10 cellular contexts compared by ENCODE assay signal in the genomic region with DNA sequence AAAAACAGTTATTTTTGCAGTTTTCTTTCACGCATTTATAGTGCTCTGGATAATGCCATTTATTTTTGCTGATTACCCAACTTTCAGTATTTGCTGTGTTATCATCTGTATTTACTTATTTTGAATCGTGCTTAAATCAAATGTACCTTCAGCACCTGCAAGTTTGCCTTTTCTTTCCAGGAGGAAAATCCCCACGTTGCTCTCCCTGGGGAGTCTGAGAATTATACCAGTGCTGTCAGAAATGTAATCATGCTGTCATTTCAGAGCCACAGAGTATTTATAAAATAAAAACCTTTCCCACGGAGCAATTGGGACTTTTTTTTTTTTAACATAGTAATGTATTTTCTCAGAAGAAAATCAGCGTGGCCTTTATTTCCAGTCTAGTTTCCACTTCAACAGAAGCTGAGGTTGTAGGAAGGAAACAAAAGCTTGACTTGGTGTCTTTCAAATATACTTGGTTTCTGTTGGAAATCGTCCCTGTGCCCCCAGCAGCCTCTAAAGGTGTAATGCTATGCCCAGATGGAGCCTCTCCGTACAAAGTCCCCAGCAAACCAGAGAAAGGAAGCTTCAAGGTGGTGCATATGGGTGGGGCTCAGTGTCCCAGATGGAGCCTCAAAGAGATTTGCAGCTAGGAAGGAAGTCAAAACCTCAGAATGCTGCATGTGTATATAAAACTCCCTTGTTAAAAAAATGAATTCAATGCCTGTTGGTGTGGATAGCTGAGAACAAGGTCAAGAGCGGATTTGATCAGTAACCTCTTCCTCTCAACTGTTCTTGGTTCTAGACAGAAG. TPM values are rescaled to one million over a fixed set of nuclear protein-coding genes. Genes with fewer than 3 reads are reported as not detected.
DNase-seq lines count a peak whose midpoint lies in the region; ATAC-seq and TF ChIP-seq lines count a peak whose summit lies in the region.
"Had no signal": no experiment of that assay in that cellular context is flagged by ENCODE, and none has a peak within 500 bp of the region (broad histone marks: within the 10 kb centered on the region; RNA-seq: fewer than 3 reads in every experiment).

No MANE protein-coding gene starts in this region.

- peaks cover 22 to 34% (median 24%) of the 10 kb centered on the region in 3 donors for H3K27me3 Mint-ChIP-seq in CD14-positive monocyte (ENCODE audit: low read depth in 3 of 3)
- H3K27me3 Mint-ChIP-seq in activated T-helper 2 cell treated with anti-CD3 and anti-CD28 coated beads, Interferon-gamma antibody, Interleukin-2, Interleukin-4, amounts not matched to agents 10 μg/mL and 5 μg/mL and 100 μg/mL, durations not matched to agents 14 hours and 24 hours and 36 hours (ENCODE audit: low read depth), result peaks cover 21% of the 10 kb centered on the region
- H3K27me3 Mint-ChIP-seq in mesothelial cell of epicardium (ENCODE audit: low read depth), result peaks cover 67% of the 10 kb centered on the region

- H3K4me1 Mint-ChIP-seq in CD14-positive monocyte (peaks cover 29% of the 10 kb centered on the region), mesothelial cell of epicardium (peaks cover 22% of the 10 kb centered on the region)
- H3K4me1 Mint-ChIP-seq in activated T-helper 2 cell treated with anti-CD3 and anti-CD28 coated beads, Interferon-gamma antibody, Interleukin-2, Interleukin-4, amounts not matched to agents 10 μg/mL and 5 μg/mL and 100 μg/mL, durations not matched to agents 14 hours and 24 hours and 36 hours (ENCODE audit: low read depth), result peaks cover 29% of the 10 kb centered on the region

- H3K9me3 Mint-ChIP-seq in CD14-positive monocyte (peaks cover 0 to 4% (median 0%) of the 10 kb centered on the region in 7 donors), mesothelial cell of epicardium (no peaks in the 10 kb centered on the region)
- H3K9me3 Mint-ChIP-seq in activated T-helper 2 cell treated with anti-CD3 and anti-CD28 coated beads, Interferon-gamma antibody, Interleukin-2, Interleukin-4, amounts not matched to agents 10 μg/mL and 5 μg/mL and 100 μg/mL, durations not matched to agents 14 hours and 24 hours and 36 hours, result no peaks in the 10 kb centered on the region

- peaks cover 0 to 22% (median 0%) of the 10 kb centered on the region in 7 donors for H3K27me3 ChIP-seq in spleen (replicated peaks in 1 of 7)

- WGBS in spleen, 5 donors, result 30 to 42% (median 33%) methylated on average over 8 of the region's 8 CpGs

- H3K27ac Mint-ChIP-seq in CD14-positive monocyte (no peak overlapping the region), mesothelial cell of epicardium (no peak overlapping the region)
- H3K27ac Mint-ChIP-seq in activated T-helper 2 cell treated with anti-CD3 and anti-CD28 coated beads, Interferon-gamma antibody, Interleukin-2, Interleukin-4, amounts not matched to agents 10 μg/mL and 5 μg/mL and 100 μg/mL, durations not matched to agents 14 hours and 24 hours and 36 hours, result peak overlapping the region; percentile 59

- DNase-seq in CD14-positive monocyte (ENCODE audit: low spot score) (no peak), mesothelial cell of epicardium (ENCODE audit: low spot score in 2 of 2, unreplicated experiment in 2 of 2) (no peak), spleen (no peak), SIG-M5 treated with dmso at 0.1 percent for 504 hours (lab: John Stamatoyannopoulos, UW; ENCODE audit: unreplicated experiment) (no peak)
- DNase-seq in Jurkat, Clone E6-1 (ENCODE audit: low read depth, low spot score), result peak; percentile 92
- DNase-seq in activated T-helper 2 cell treated with anti-CD3 and anti-CD28 coated beads, Interferon-gamma antibody, Interleukin-2, Interleukin-4, amounts not matched to agents 10 μg/mL and 5 μg/mL and 100 μg/mL, durations not matched to agents 14 hours and 24 hours and 36 hours (ENCODE audit: low spot score), result no peak

- TF ChIP-seq POLR2A in spleen (IDR thresholded peaks at IDR 0.05), result no peak

- peak overlapping the region in 2 of 8 donors; percentile 68 to 72 for H3K27ac ChIP-seq in spleen

- intact Hi-C loops in CD14-positive monocyte (cut with micrococcal nuclease), result no loop called here
- intact Hi-C loops in activated T-helper 2 cell treated with anti-CD3 and anti-CD28 coated beads, Interferon-gamma antibody, Interleukin-2, Interleukin-4, amounts not matched to agents 10 μg/mL and 5 μg/mL and 100 μg/mL, durations not matched to agents 14 hours and 24 hours and 36 hours (cut with micrococcal nuclease), result loop anchor here (1.0 to 2.0 kb wide), 2 partner anchors 22 to 31 kb away; no protein-coding TSS in a partner anchor
- intact Hi-C loops in spleen (cut with DNase I; ENCODE audit: low total_unique reads), result no loop called here

- TF ChIP-seq CTCF in CD14-positive monocyte (IDR thresholded peaks at IDR 0.05) (no peak), mesothelial cell of epicardium (IDR thresholded peaks at IDR 0.05; ENCODE audit: unreplicated experiment) (no peak), spleen (IDR thresholded peaks at IDR 0.05 in 8 of 11, conservative IDR thresholded peaks at IDR 0.05 in 3 of 11) (no peak)

- no peak for ATAC-seq in GM18519 (IDR thresholded peaks at IDR 0.05; ENCODE audit: low FRiP score, unreplicated experiment)
- ATAC-seq in HG02678 (IDR thresholded peaks at IDR 0.05; ENCODE audit: unreplicated experiment), result no peak
- ATAC-seq: K562 had no signal

- H3K36me3 ChIP-seq in spleen, result no peaks in the 10 kb centered on the region

- H3K36me3 Mint-ChIP-seq in CD14-positive monocyte (no peaks in the 10 kb centered on the region), mesothelial cell of epicardium (no peaks in the 10 kb centered on the region)
- no peaks in the 10 kb centered on the region for H3K36me3 Mint-ChIP-seq in activated T-helper 2 cell treated with anti-CD3 and anti-CD28 coated beads, Interferon-gamma antibody, Interleukin-2, Interleukin-4, amounts not matched to agents 10 μg/mL and 5 μg/mL and 100 μg/mL, durations not matched to agents 14 hours and 24 hours and 36 hours (ENCODE audit: low read depth)

- H3K4me3 ChIP-seq in Jurkat, Clone E6-1 (ENCODE audit: low read length), result peak overlapping the region; percentile 0; the same call in 1 of the 2 replicates
- H3K4me3 ChIP-seq in spleen, result peak overlapping the region in 4 of 8 donors; percentile 65 to 74 (median 70)
- H3K4me3 ChIP-seq: K562 had no signal

- H3K9me3 ChIP-seq in spleen, result no peaks in the 10 kb centered on the region

- H3K4me3 Mint-ChIP-seq in CD14-positive monocyte (peak overlapping the region; percentile 83 to 92), mesothelial cell of epicardium (peak overlapping the region; percentile 67)
- H3K4me3 Mint-ChIP-seq in activated T-helper 2 cell treated with anti-CD3 and anti-CD28 coated beads, Interferon-gamma antibody, Interleukin-2, Interleukin-4, amounts not matched to agents 10 μg/mL and 5 μg/mL and 100 μg/mL, durations not matched to agents 14 hours and 24 hours and 36 hours (ENCODE audit: low read depth), result peak overlapping the region; percentile 74

- H3K4me1 ChIP-seq in spleen, result peaks cover 7 to 42% (median 34%) of the 10 kb centered on the region in 6 donors

RNA-seq across cellular contexts. Expression of gene GPR150, which starts 2.1 kb away (rescaled TPM):
- not detected for polyA plus RNA-seq in CD14-positive monocyte
- not detected for polyA plus RNA-seq in Jurkat, Clone E6-1 (2012; ENCODE audit: insufficient read depth, insufficient read length)
- total RNA-seq in activated T-helper 2 cell treated with anti-CD3 and anti-CD28 coated beads, Interferon-gamma antibody, Interleukin-2, Interleukin-4, amounts not matched to agents 10 μg/mL and 5 μg/mL and 100 μg/mL, durations not matched to agents 14 hours and 24 hours and 36 hours, result 0.11 and 0.14 TPM in 2 replicates
- not detected in 3 replicates for total RNA-seq in mesothelial cell of epicardium
- total RNA-seq in spleen, result under 1 TPM in 5 of 7 donors, not detected in 2; 0.23 to 0.83 (median 0.38) TPM
- 1 to 10 TPM in 1 of 3 donors, under 1 TPM in 2; 0.70 to 1.1 (median 0.83) TPM for polyA plus RNA-seq in spleen
- total RNA-seq: K562, SK-MEL-5 had no signal
- polyA plus RNA-seq: K562 had no signal

RNA-seq across cellular contexts. Expression of gene RFESD, which starts 24.5 kb away (rescaled TPM):
- polyA plus RNA-seq in CD14-positive monocyte, result 1 to 10 TPM in 1 of 2 donors, under 1 TPM in 1; 0.24 to 1.4 TPM
- 45.5 TPM for polyA plus RNA-seq in Jurkat, Clone E6-1 (2012; ENCODE audit: insufficient read depth, insufficient read length)
- total RNA-seq in activated T-helper 2 cell treated with anti-CD3 and anti-CD28 coated beads, Interferon-gamma antibody, Interleukin-2, Interleukin-4, amounts not matched to agents 10 μg/mL and 5 μg/mL and 100 μg/mL, durations not matched to agents 14 hours and 24 hours and 36 hours, result 0.94 and 2.9 TPM in 2 replicates
- total RNA-seq in mesothelial cell of epicardium, result 3.4 to 4.2 TPM (median 3.5 TPM) in 3 replicates
- total RNA-seq in spleen, result 1 to 10 TPM; 2.2 to 6.5 (median 3.6) TPM
- polyA plus RNA-seq in spleen, result 1 to 10 TPM; 1.3 to 3.2 (median 2.5) TPM
